1 cellular context compared by ENCODE assay signal in the genomic region with DNA sequence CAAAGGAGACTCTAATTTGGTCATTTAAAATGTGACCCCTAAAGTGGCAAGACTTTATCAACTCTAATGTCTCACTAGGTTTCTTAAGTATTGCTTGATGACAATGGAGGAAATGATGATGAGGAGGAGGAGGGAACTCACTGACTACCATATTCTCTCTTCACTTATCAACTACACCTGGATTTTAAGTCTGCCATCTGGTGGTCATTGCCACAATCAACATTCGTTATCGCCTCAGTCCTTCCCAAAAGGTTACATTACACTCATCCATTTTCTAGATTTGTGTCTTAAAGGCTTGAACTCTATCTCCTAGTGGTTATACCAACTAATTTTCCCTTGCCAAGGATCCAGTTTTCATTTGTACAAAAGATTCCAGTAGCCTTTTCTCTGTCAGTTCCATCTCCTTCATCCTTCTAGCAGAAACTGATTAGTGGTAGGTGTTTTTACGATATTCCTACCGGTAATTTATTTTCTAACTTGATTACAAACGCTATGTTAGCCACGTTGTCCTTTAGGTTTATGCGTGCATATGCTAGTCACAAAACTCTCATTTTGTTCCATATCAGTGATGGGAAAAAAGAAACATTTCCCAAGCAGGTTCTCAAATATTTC.
A peak's percentile ranks its signal among the peaks of the same experiment; 100 is the strongest.
TF ChIP-seq lines count a peak whose summit lies in the region.

No MANE protein-coding gene starts in this region.

TF ChIP-seq in IMR-90, 13 proteins besides CTCF, POLR2A, EP300 and RAD21 (continued from another document):
- TF ChIP-seq ELK1 (IDR thresholded peaks at IDR 0.05; ENCODE audit: borderline replicate concordance, low read depth, low read length) = no peak
- peak; percentile 40 for TF ChIP-seq SMC3 (IDR thresholded peaks at IDR 0.05; ENCODE audit: low read depth, low read length)
- no peak for TF ChIP-seq CEBPB (IDR thresholded peaks at IDR 0.05; ENCODE audit: low read depth, low read length)
- TF ChIP-seq RCOR1 (IDR thresholded peaks at IDR 0.05; ENCODE audit: insufficient replicate concordance, low read length) = no peak
- TF ChIP-seq MAFK (IDR thresholded peaks at IDR 0.05; ENCODE audit: low read depth, low read length) = no peak
- TF ChIP-seq CHD1 (IDR thresholded peaks at IDR 0.05; ENCODE audit: low read depth, low read length) = no peak
